In the genomic region with DNA sequence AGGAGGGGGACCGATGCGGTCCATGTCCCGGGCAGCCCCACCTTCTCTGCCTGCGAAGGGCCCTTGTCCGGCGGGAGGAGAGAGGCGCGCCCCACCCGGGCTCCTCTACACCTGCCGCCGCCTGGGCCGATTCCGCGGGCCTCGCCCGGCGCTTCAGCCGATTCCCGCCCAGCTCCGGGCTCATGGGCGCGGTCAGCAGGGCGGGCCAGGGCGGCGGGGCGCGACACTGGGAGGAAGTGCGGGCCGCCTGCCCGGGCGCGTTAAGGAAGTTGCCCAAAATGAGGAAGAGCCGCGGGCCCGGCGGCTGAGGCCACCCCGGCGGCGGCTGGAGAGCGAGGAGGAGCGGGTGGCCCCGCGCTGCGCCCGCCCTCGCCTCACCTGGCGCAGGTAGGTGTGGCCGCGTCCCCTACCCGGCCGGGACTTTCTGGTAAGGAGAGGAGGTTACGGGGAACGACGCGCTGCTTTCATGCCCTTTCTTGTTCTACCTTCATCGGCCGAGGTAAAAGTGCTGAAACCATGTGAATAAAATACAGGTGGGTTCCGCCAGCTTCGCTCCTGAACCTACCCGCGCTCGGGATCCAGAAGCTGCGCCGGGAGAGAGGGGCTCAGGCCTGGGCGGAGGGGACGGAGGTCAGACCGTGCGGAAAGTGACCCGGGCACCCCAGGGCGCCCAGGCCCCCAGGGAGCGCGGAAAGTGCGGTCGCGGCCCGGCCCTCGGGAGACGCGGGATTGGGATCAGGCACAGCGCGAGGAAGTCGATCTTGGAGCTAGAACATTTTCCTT, we compare ENCODE assay signal across 8 cellular contexts. TPM values are rescaled to one million over a fixed set of nuclear protein-coding genes. Genes with fewer than 3 reads are reported as not detected.
A peak's percentile ranks its signal among the peaks of the same experiment; 100 is the strongest.
DNase-seq lines count a peak whose midpoint lies in the region; ATAC-seq and TF ChIP-seq lines count a peak whose summit lies in the region.

A gene (plus strand): TSS at position 313 of the 783 bp plus-strand sequence. CDS start 42,080 bp downstream, outside the sequence.

- no peaks in the 10 kb centered on the region for H3K36me3 ChIP-seq in uterus

- H3K27ac ChIP-seq in HL-60 (replicated peaks) (peak within 1 kb of the TSS; percentile 98), foreskin keratinocyte (no peak within 1 kb of the TSS), uterus (no peak within 1 kb of the TSS)

- intact Hi-C loops in uterus (cut with DNase I; ENCODE audit: low total_unique reads), result no loop called here

- H3K4me1 ChIP-seq in foreskin keratinocyte (no peaks in the 10 kb centered on the region), uterus (no peaks in the 10 kb centered on the region)

- TF ChIP-seq POLR2A in GM19099 (IDR thresholded peaks at IDR 0.05; ENCODE audit: extremely low read depth, insufficient read length, low read depth) (peak; percentile 70), uterus (IDR thresholded peaks at IDR 0.05) (peak in 1 of 2 donors; percentile 18)

- TF ChIP-seq CTCF in HL-60 (IDR thresholded peaks at IDR 0.05; ENCODE audit: insufficient read depth, low read length) (no peak), foreskin keratinocyte (conservative IDR thresholded peaks at IDR 0.05) (no peak), omental fat pad (IDR thresholded peaks at IDR 0.05) (no peak), uterus (IDR thresholded peaks at IDR 0.05) (no peak)

- H3K9me3 ChIP-seq in uterus, result no peaks in the 10 kb centered on the region

- peak within 1 kb of the TSS; percentile 59 for H3K4me3 ChIP-seq in HL-60 (replicated peaks; ENCODE audit: insufficient read depth, low read length)
- H3K4me3 ChIP-seq in uterus, result peak within 1 kb of the TSS in 1 of 2 donors; percentile 21

- H3K27me3 ChIP-seq in HL-60 (ENCODE audit: insufficient read depth, poor library complexity, severe bottlenecking) (no peaks in the 10 kb centered on the region), foreskin keratinocyte (peaks cover 11% of the 10 kb centered on the region), uterus (peaks cover 0 to 17% of the 10 kb centered on the region in 2 donors)

- DNase-seq in COLO668 (lab: John Stamatoyannopoulos, UW; ENCODE audit: unreplicated experiment), result peak; percentile 85
- peak; percentile 70 to 80 for DNase-seq in HL-60 (ENCODE audit: low read depth in 1 of 2, low spot score in 1 of 2)
- DNase-seq in SIG-M5 treated with dmso at 0.1 percent for 504 hours (lab: John Stamatoyannopoulos, UW; ENCODE audit: unreplicated experiment), result peak; percentile 77
- peak in 1 of 2 donors; percentile 26 for DNase-seq in foreskin keratinocyte
- no peak for DNase-seq in omental fat pad (ENCODE audit: low spot score)
- DNase-seq in uterus, result no peak

- ATAC-seq in foreskin keratinocyte (peak; percentile 82), omental fat pad (ENCODE audit: low FRiP score) (no peak), HG03135 (IDR thresholded peaks at IDR 0.05; ENCODE audit: unreplicated experiment) (no peak)

RNA-seq across cellular contexts. Expression of the gene that starts here (rescaled TPM):
- 6.1 and 6.6 TPM in 2 replicates for total RNA-seq in foreskin keratinocyte
- polyA plus RNA-seq in foreskin keratinocyte, result 2.5 and 2.8 TPM in 2 replicates
- total RNA-seq in omental fat pad, result 10 to 100 TPM; 12.4 to 36.1 (median 25.9) TPM
- 10 to 100 TPM in 2 of 4 donors, 1 to 10 TPM in 2; 6.7 to 22.2 (median 9.0) TPM for total RNA-seq in uterus

Comparison
In these comparisons a context has a peak if more than half of its experiments do, and no peak if none do; other contexts are left out.
1. DNase-seq: peak in COLO668 (single experiment), HL-60 (2 of 2) and SIG-M5 treated with dmso at 0.1 percent for 504 hours (single experiment); none in omental fat pad (single experiment) and uterus (0 of 2).